ENCODE assay signal across 8 cellular contexts in genomic region chr3:65170357-65171090, GRCh38.
A peak's percentile ranks its signal among the peaks of the same experiment; 100 is the strongest.
DNase-seq lines count a peak whose midpoint lies in the region; ATAC-seq and TF ChIP-seq lines count a peak whose summit lies in the region.

No MANE protein-coding gene starts in this region.

- H3K27me3 ChIP-seq in GM23248 (replicated peaks; ENCODE audit: insufficient read depth) (0 out of 2 replicates have a peak, but pooled peaks cover 8% of the 10 kb centered on the region), PC-3 (ENCODE audit: low read length) (no peaks in the 10 kb centered on the region)

- ATAC-seq in Right ventricle myocardium superior (ENCODE audit: poor library complexity) (peak; percentile 92), GM21576 (IDR thresholded peaks at IDR 0.05; ENCODE audit: unreplicated experiment) (no peak), PC-3 (no peak)

- H3K4me2 ChIP-seq in GM23248 (ENCODE audit: unreplicated experiment) (peak overlapping the region; percentile 63), PC-3 (ENCODE audit: low read length) (no peak overlapping the region)

- H3K27ac ChIP-seq in GM23248 = no peak overlapping the region
- H3K27ac ChIP-seq in PC-3 (ENCODE audit: low read length) = no peak overlapping the region

- H3K36me3 ChIP-seq in GM23248 (ENCODE audit: low read depth) = no peaks in the 10 kb centered on the region
- H3K36me3 ChIP-seq in PC-3 (ENCODE audit: low read depth, low read length) = no peaks in the 10 kb centered on the region

- no peaks in the 10 kb centered on the region for H3K79me2 ChIP-seq in GM23248 (ENCODE audit: insufficient read depth)
- no peaks in the 10 kb centered on the region for H3K79me2 ChIP-seq in PC-3 (ENCODE audit: low read length)

- no peaks in the 10 kb centered on the region for H4K20me1 ChIP-seq in GM23248 (ENCODE audit: insufficient read depth)
- no peaks in the 10 kb centered on the region for H4K20me1 ChIP-seq in PC-3 (ENCODE audit: low read length)

- H2AFZ ChIP-seq in GM23248 (peak overlapping the region; percentile 64), PC-3 (ENCODE audit: low read length) (no peak overlapping the region)

- peaks cover 6% of the 10 kb centered on the region for H3K4me1 ChIP-seq in GM23248 (ENCODE audit: insufficient read depth)
- H3K4me1 ChIP-seq in PC-3 (ENCODE audit: insufficient read depth, low read length) = no peaks in the 10 kb centered on the region

- 11% methylated on average over 12 of the region's 12 CpGs for WGBS in GM23248 (ENCODE audit: low coverage in 1 of 2, low lambda C conversion rate in 2 of 2, missing lambda C conversion rate in 2 of 2), 2 experiments

- H3F3A ChIP-seq in GM23248 (ENCODE audit: insufficient read depth) (no peaks in the 10 kb centered on the region), PC-3 (ENCODE audit: low read length, unreplicated experiment) (no peaks in the 10 kb centered on the region)

- POLR2A ChIA-PET in PC-3 (lab: Charles Lee; ENCODE audit: unreplicated experiment) = no interaction called here

- H3K9me3 ChIP-seq in GM23248 (ENCODE audit: low read depth) (no peaks in the 10 kb centered on the region), PC-3 (ENCODE audit: low read length) (no peaks in the 10 kb centered on the region)

- DNase-seq in GM23248 (peak; percentile 83), SW480 (ENCODE audit: low spot score) (peak; percentile 8), Right ventricle myocardium superior (peak; percentile 86), pulmonary artery endothelial cell (ENCODE audit: low read depth, low spot score) (peak; percentile 33), PC-3 (no peak), NCI-H2196 (lab: John Stamatoyannopoulos, UW; ENCODE audit: unreplicated experiment) (no peak), NCI-H2029 treated with DMSO at 0.1 percent for 48 hours (lab: John Stamatoyannopoulos, UW) (no peak)

- CTCF ChIA-PET in PC-3 (lab: Charles Lee) = no interaction called here

- intact Hi-C loops in Right ventricle myocardium superior (cut with DNase I) (no loop called here), PC-3 (cut with micrococcal nuclease) (no loop called here)

- no peak overlapping the region for H3K9ac ChIP-seq in GM23248
- no peak overlapping the region for H3K9ac ChIP-seq in PC-3 (ENCODE audit: low read length)

- H3K4me3 ChIP-seq in GM23248 (no peak overlapping the region), PC-3 (ENCODE audit: low read length) (no peak overlapping the region)

- in situ Hi-C loops in GM23248 (cut with MboI) = no loop called here

- H3K9me2 ChIP-seq in GM23248 (ENCODE audit: insufficient read depth) (no peaks in the 10 kb centered on the region), PC-3 (replicated peaks; ENCODE audit: low read length) (no peaks in the 10 kb centered on the region)

- TF ChIP-seq CTCF in PC-3 (conservative IDR thresholded peaks at IDR 0.05; ENCODE audit: low read depth, low read length) = no peak

- BruUV-seq in PC-3 (replicated peaks; lab: Mats Ljungman, UMichigan) = no TSS peak

Comparison
In these comparisons a context has a peak if more than half of its experiments do, and no peak if none do; other contexts are left out.
1. DNase-seq: peak in GM23248 (single experiment), SW480 (single experiment), Right ventricle myocardium superior (single experiment) and pulmonary artery endothelial cell (single experiment); none in PC-3 (single experiment), NCI-H2196 (single experiment) and NCI-H2029 treated with DMSO at 0.1 percent for 48 hours (single experiment).